8 cellular contexts compared by ENCODE assay signal in genomic region chr5:115838885-115839518, GRCh38. TPM values are rescaled to one million over a fixed set of nuclear protein-coding genes. Genes with fewer than 3 reads are reported as not detected.
DNase-seq lines count a peak whose midpoint lies in the region; ATAC-seq and TF ChIP-seq lines count a peak whose summit lies in the region.

No MANE protein-coding gene starts in this region.

- no peaks in the 10 kb centered on the region for H3K9me3 Mint-ChIP-seq in MCF 10A (ENCODE audit: unreplicated experiment)

- peaks cover 53% of the 10 kb centered on the region for H3K36me3 Mint-ChIP-seq in MCF 10A (ENCODE audit: insufficient read depth, unreplicated experiment)

- BruUV-seq in MCF 10A (replicated peaks; lab: Mats Ljungman, UMichigan) = no TSS peak

- peaks cover 49% of the 10 kb centered on the region for H3K4me1 ChIP-seq in lower lobe of right lung

- DNase-seq in AG04450 (ENCODE audit: low read depth, low spot score) (no peak), G401 (ENCODE audit: low spot score) (peak; percentile 74), OCI-M1 (lab: John Stamatoyannopoulos, UW) (peak; percentile 31), MCF 10A (ENCODE audit: unreplicated experiment) (peak; percentile 66), lower lobe of right lung (no peak)

- H3K4me3 ChIP-seq in AG04450 (ENCODE audit: low read depth, low read length) = peak overlapping the region; percentile 7; the same call in 1 of the 2 replicates
- peak overlapping the region; percentile 84 for H3K4me3 ChIP-seq in lower lobe of right lung

- peaks cover 46% of the 10 kb centered on the region for H3K36me3 ChIP-seq in lower lobe of right lung

- CTCF ChIA-PET in AG04450 (lab: Charles Lee) (interaction anchor here (0.6 to 1.3 kb wide), 23 partner anchors 27 to 787 kb away, joined by 3 to 11 read pairs (median 5); no protein-coding TSS in a partner anchor), MCF 10A (lab: Yijun Ruan, JAX) (interaction anchor here (0.6 to 3.1 kb wide), 20 partner anchors 11 to 541 kb away, joined by 3 to 36 read pairs (median 4); no protein-coding TSS in a partner anchor)

- H3K27me3 Mint-ChIP-seq in MCF 10A (ENCODE audit: insufficient read depth, unreplicated experiment) = no peaks in the 10 kb centered on the region

- no peak overlapping the region for H3K27ac ChIP-seq in AG04450 (ENCODE audit: low read depth, low read length)
- H3K27ac ChIP-seq in lower lobe of right lung = no peak overlapping the region

- ATAC-seq in HG03432 (IDR thresholded peaks at IDR 0.05; ENCODE audit: unreplicated experiment) (peak; percentile 7), lower lobe of right lung (no peak), GM18519 (IDR thresholded peaks at IDR 0.05; ENCODE audit: low FRiP score, unreplicated experiment) (no peak), GM19035 (IDR thresholded peaks at IDR 0.05; ENCODE audit: unreplicated experiment) (no peak)

- peaks cover 16% of the 10 kb centered on the region for H3K4me1 Mint-ChIP-seq in MCF 10A (ENCODE audit: insufficient read depth, unreplicated experiment)

- no peak overlapping the region for H3K27ac Mint-ChIP-seq in MCF 10A (ENCODE audit: low read depth, unreplicated experiment)

- H3K27me3 ChIP-seq in AG04450 (ENCODE audit: control insufficient read depth, insufficient read depth, low read length) (no peaks in the 10 kb centered on the region), lower lobe of right lung (ENCODE audit: low read depth) (no peaks in the 10 kb centered on the region)

- TF ChIP-seq CTCF in AG04450 (IDR thresholded peaks at IDR 0.05; ENCODE audit: low read depth, low read length) = peak; percentile 56
- TF ChIP-seq CTCF in MCF 10A (IDR thresholded peaks at IDR 0.05; ENCODE audit: unreplicated experiment) = peak; percentile 35
- peak; percentile 55 for TF ChIP-seq CTCF in lower lobe of right lung (IDR thresholded peaks at IDR 0.05)

- POLR2A ChIA-PET in AG04450 (lab: Yijun Ruan, JAX) (no interaction called here), MCF 10A (lab: Yijun Ruan, JAX) (interaction anchor here (0.6 to 4.2 kb wide), 8 partner anchors 13 to 423 kb away, joined by 3 to 40 read pairs (median 4); partner anchors contain the start of gene TMED7)

- H3K9me3 ChIP-seq in AG04450 (ENCODE audit: control insufficient read depth, insufficient read depth, low read length) (no peaks in the 10 kb centered on the region), lower lobe of right lung (no peaks in the 10 kb centered on the region)

- peak overlapping the region; percentile 77 for H3K4me3 Mint-ChIP-seq in MCF 10A (ENCODE audit: unreplicated experiment)

- in situ Hi-C loops in G401 (cut with HindIII; ENCODE audit: low sequenced_read_pairs) = no loop called here

- intact Hi-C loops in MCF 10A (cut with micrococcal nuclease) = loop anchor here (1.0 to 10.0 kb wide), 3 partner anchors 196 to 230 kb away; partner anchors contain the start of gene ARL14EPL
- intact Hi-C loops in lower lobe of right lung (cut with DNase I) = no loop called here

RNA-seq across cellular contexts. Expression of gene ATG12, which starts 2.4 kb away (rescaled TPM):
- 112 and 154 TPM in 2 replicates for polyA plus RNA-seq in AG04450 (2011; rRNA removed)
- 23.0 and 52.6 TPM in 2 replicates for polyA minus RNA-seq in AG04450 (2011; rRNA and poly(A)+ RNA removed)
- 48.1 and 67.1 TPM in 2 replicates for total RNA-seq in G401 (2014; rRNA removed; shearing (Covaris generic))
- total RNA-seq in MCF 10A (2022) = 42.6 and 46.3 TPM in 2 replicates
- 35.7 TPM for total RNA-seq in lower lobe of right lung

RNA-seq across cellular contexts. Expression of gene AP3S1, which starts 2.7 kb away (rescaled TPM):
- polyA plus RNA-seq in AG04450 (2011; rRNA removed) = 109 and 171 TPM in 2 replicates
- polyA minus RNA-seq in AG04450 (2011; rRNA and poly(A)+ RNA removed) = 13.6 and 33.1 TPM in 2 replicates
- total RNA-seq in G401 (2014; rRNA removed; shearing (Covaris generic)) = 34.0 and 39.2 TPM in 2 replicates
- 94.6 and 102 TPM in 2 replicates for total RNA-seq in MCF 10A (2022)
- total RNA-seq in lower lobe of right lung = 69.4 TPM

RNA-seq across cellular contexts. Expression of gene CDO1, which starts 22.5 kb away (rescaled TPM):
- 2.0 and 2.2 TPM in 2 replicates for polyA plus RNA-seq in AG04450 (2011; rRNA removed)
- 0.87 and 1.3 TPM in 2 replicates for polyA minus RNA-seq in AG04450 (2011; rRNA and poly(A)+ RNA removed)
- not detected in 2 replicates for total RNA-seq in G401 (2014; rRNA removed; shearing (Covaris generic))
- 0.42 and 0.44 TPM in 2 replicates for total RNA-seq in MCF 10A (2022)
- 12.8 TPM for total RNA-seq in lower lobe of right lung

Comparison
In these comparisons a context has a peak if more than half of its experiments do, and no peak if none do; other contexts are left out.
1. DNase-seq: peak in G401 (single experiment), OCI-M1 (single experiment) and MCF 10A (single experiment); none in AG04450 (single experiment) and lower lobe of right lung (single experiment).
2. Peak in every context shown above with its lines, with median percentiles within 50 percentile points of each other: CTCF ChIP-seq.